In genomic region chr3:44264146-44264545, GRCh38 we compare ENCODE assay signal across 9 cellular contexts. TPM values are rescaled to one million over a fixed set of nuclear protein-coding genes. Genes with fewer than 3 reads are reported as not detected.
"Had no signal": no experiment of that assay in that cellular context is flagged by ENCODE, and none has a peak within 500 bp of the region (broad histone marks: within the 10 kb centered on the region; RNA-seq: fewer than 3 reads in every experiment).

No MANE protein-coding gene starts in this region.

- H3K4me3 Mint-ChIP-seq: GM23338, H9 had no signal

- DNase-seq: H9, HCEC 1CT, IMR-90 had no signal

- FAIRE-seq: H1, H54, HTR-8/SVneo, K562 had no signal

- H3K27ac Mint-ChIP-seq: GM23338, H9 had no signal

- H3K9me3 Mint-ChIP-seq: GM23338, H9 had no signal

- H3K4me2 ChIP-seq: GM23338 had no signal

- H3K4me1 Mint-ChIP-seq: GM23338, H9 had no signal

- ATAC-seq: GM23338, K562 had no signal

- H3K4me3 ChIP-seq: GM23338, K562 had no signal

- H2AFZ ChIP-seq: GM23338 had no signal

RNA-seq across cellular contexts. Expression of gene TOPAZ1, which starts 22.5 kb away (rescaled TPM):
- total RNA-seq: GM23338, H1, H9, HT-29, IMR-90, K562 had no signal
